ENCODE assay signal across 13 cellular contexts in the genomic region with DNA sequence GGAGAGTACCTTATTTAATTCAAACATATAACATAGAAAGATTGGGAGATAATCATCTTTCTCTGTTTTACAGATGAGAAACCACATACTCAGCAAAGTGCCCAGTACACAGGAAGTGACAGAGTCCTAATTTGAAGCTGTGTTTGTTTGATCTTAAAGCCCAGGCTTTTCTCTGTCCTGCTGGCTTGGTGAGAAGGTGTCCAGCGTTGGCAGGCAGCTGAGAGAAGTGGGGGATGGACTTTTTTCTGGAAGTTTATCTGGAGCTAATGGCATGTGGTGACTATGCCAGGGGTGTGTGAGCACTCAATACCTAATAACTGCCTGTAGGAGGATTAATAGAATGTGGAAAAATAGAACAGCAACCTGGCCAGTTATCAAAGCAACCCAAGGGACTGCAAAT.
DNase-seq lines count a peak whose midpoint lies in the region; ATAC-seq and TF ChIP-seq lines count a peak whose summit lies in the region.
"Had no signal": no experiment of that assay in that cellular context is flagged by ENCODE, and none has a peak within 500 bp of the region (broad histone marks: within the 10 kb centered on the region; RNA-seq: fewer than 3 reads in every experiment).

No MANE protein-coding gene starts in this region.

- H3K4me1 ChIP-seq in smooth muscle cell (ENCODE audit: low read depth) (no peaks in the 10 kb centered on the region), gastrocnemius medialis (no peaks in the 10 kb centered on the region)

- H3K4me1 Mint-ChIP-seq in activated naive CD8-positive, alpha-beta T cell treated with anti-CD3 and anti-CD28 coated beads, Interleukin-2, amount 10 ng/mL, durations not matched to agents 7 days and 5 days: peaks cover 10% of the 10 kb centered on the region
- H3K4me1 Mint-ChIP-seq in activated naive CD8-positive, alpha-beta T cell treated with anti-CD3 and anti-CD28 coated beads for 36 hours: peaks cover 5% of the 10 kb centered on the region
- peaks cover 14% of the 10 kb centered on the region for H3K4me1 Mint-ChIP-seq in activated CD8-positive, alpha-beta T cell treated with anti-CD3 and anti-CD28 coated beads, Interleukin-2, amount 10 ng/mL, durations not matched to agents 7 days and 5 days (ENCODE audit: low read depth)

- H2AFZ ChIP-seq in smooth muscle cell (ENCODE audit: low read depth): peak overlapping the region; percentile 31

- in situ Hi-C loops in gastrocnemius medialis (cut with MboI; ENCODE audit: low sequenced_read_pairs in 4 of 4): no loop called here

- DNase-seq in activated naive CD8-positive, alpha-beta T cell treated with anti-CD3 and anti-CD28 coated beads, Interleukin-2, amount 10 ng/mL, durations not matched to agents 7 days and 5 days: no peak
- DNase-seq in activated naive CD8-positive, alpha-beta T cell treated with anti-CD3 and anti-CD28 coated beads for 36 hours: no peak
- DNase-seq in activated CD8-positive, alpha-beta T cell treated with anti-CD3 and anti-CD28 coated beads, Interleukin-2, amount 10 ng/mL, durations not matched to agents 7 days and 5 days: no peak
- DNase-seq in smooth muscle cell (lab: John Stamatoyannopoulos, UW; ENCODE audit: unreplicated experiment) (no peak), gastrocnemius medialis (no peak), AML-193 (lab: John Stamatoyannopoulos, UW) (no peak), CD1c-positive myeloid dendritic cell (ENCODE audit: extremely low spot score) (no peak)
- DNase-seq: activated naive CD4-positive, alpha-beta T cell; foreskin melanocyte; NK-92 treated with Interleukin-12 subunit alpha and Interleukin-12 subunit beta, amount 100 ng/mL, for 24 hours; SIG-M5; spleen had no signal

- no peaks in the 10 kb centered on the region for H4K20me1 ChIP-seq in smooth muscle cell (ENCODE audit: low read depth)

- H3K36me3 ChIP-seq in smooth muscle cell (ENCODE audit: low read depth) (no peaks in the 10 kb centered on the region), gastrocnemius medialis (no peaks in the 10 kb centered on the region)
- H3K36me3 ChIP-seq: spleen had no signal

- no peak overlapping the region for H3K4me3 ChIP-seq in smooth muscle cell
- H3K4me3 ChIP-seq in gastrocnemius medialis: no peak overlapping the region
- H3K4me3 ChIP-seq: spleen had no signal

- TF ChIP-seq POLR2A in gastrocnemius medialis (IDR thresholded peaks at IDR 0.05): no peak

- H3K4me2 ChIP-seq in smooth muscle cell: peak overlapping the region; percentile 10

- CTCF ChIA-PET in activated CD8-positive, alpha-beta T cell treated with anti-CD3 and anti-CD28 coated beads, Interleukin-2, amount 10 ng/mL, durations not matched to agents 7 days and 5 days (lab: Charles Lee): no interaction called here

- H3K27ac ChIP-seq in smooth muscle cell (ENCODE audit: low read depth): no peak overlapping the region
- no peak overlapping the region for H3K27ac ChIP-seq in gastrocnemius medialis
- H3K27ac ChIP-seq: spleen had no signal

- intact Hi-C loops in gastrocnemius medialis (cut with DNase I; ENCODE audit: low total_unique reads): no loop called here

- H3K27me3 Mint-ChIP-seq in activated naive CD8-positive, alpha-beta T cell treated with anti-CD3 and anti-CD28 coated beads, Interleukin-2, amount 10 ng/mL, durations not matched to agents 7 days and 5 days: peaks cover 2% of the 10 kb centered on the region
- no peaks in the 10 kb centered on the region for H3K27me3 Mint-ChIP-seq in activated naive CD8-positive, alpha-beta T cell treated with anti-CD3 and anti-CD28 coated beads for 36 hours
- peaks cover 2% of the 10 kb centered on the region for H3K27me3 Mint-ChIP-seq in activated CD8-positive, alpha-beta T cell treated with anti-CD3 and anti-CD28 coated beads, Interleukin-2, amount 10 ng/mL, durations not matched to agents 7 days and 5 days (ENCODE audit: low read depth)

- H3K4me3 Mint-ChIP-seq in activated naive CD8-positive, alpha-beta T cell treated with anti-CD3 and anti-CD28 coated beads, Interleukin-2, amount 10 ng/mL, durations not matched to agents 7 days and 5 days: peak overlapping the region; percentile 7
- H3K4me3 Mint-ChIP-seq in activated naive CD8-positive, alpha-beta T cell treated with anti-CD3 and anti-CD28 coated beads for 36 hours: no peak overlapping the region
- no peak overlapping the region for H3K4me3 Mint-ChIP-seq in activated CD8-positive, alpha-beta T cell treated with anti-CD3 and anti-CD28 coated beads, Interleukin-2, amount 10 ng/mL, durations not matched to agents 7 days and 5 days

- no peaks in the 10 kb centered on the region for H3K9me3 Mint-ChIP-seq in activated naive CD8-positive, alpha-beta T cell treated with anti-CD3 and anti-CD28 coated beads, Interleukin-2, amount 10 ng/mL, durations not matched to agents 7 days and 5 days
- no peaks in the 10 kb centered on the region for H3K9me3 Mint-ChIP-seq in activated naive CD8-positive, alpha-beta T cell treated with anti-CD3 and anti-CD28 coated beads for 36 hours
- H3K9me3 Mint-ChIP-seq in activated CD8-positive, alpha-beta T cell treated with anti-CD3 and anti-CD28 coated beads, Interleukin-2, amount 10 ng/mL, durations not matched to agents 7 days and 5 days (ENCODE audit: insufficient read depth): no peaks in the 10 kb centered on the region

- H3K27ac Mint-ChIP-seq in activated naive CD8-positive, alpha-beta T cell treated with anti-CD3 and anti-CD28 coated beads, Interleukin-2, amount 10 ng/mL, durations not matched to agents 7 days and 5 days: no peak overlapping the region
- no peak overlapping the region for H3K27ac Mint-ChIP-seq in activated naive CD8-positive, alpha-beta T cell treated with anti-CD3 and anti-CD28 coated beads for 36 hours
- peak overlapping the region; percentile 33 for H3K27ac Mint-ChIP-seq in activated CD8-positive, alpha-beta T cell treated with anti-CD3 and anti-CD28 coated beads, Interleukin-2, amount 10 ng/mL, durations not matched to agents 7 days and 5 days

- no peaks in the 10 kb centered on the region for H3F3A ChIP-seq in smooth muscle cell (ENCODE audit: low read depth)

- H3K9me3 ChIP-seq in smooth muscle cell (replicated peaks; ENCODE audit: low read depth) (no peaks in the 10 kb centered on the region), gastrocnemius medialis (no peaks in the 10 kb centered on the region)
- H3K9me3 ChIP-seq: spleen had no signal

- no peak for TF ChIP-seq CTCF in smooth muscle cell (IDR thresholded peaks at IDR 0.05; ENCODE audit: borderline replicate concordance, insufficient read depth, poor library complexity, severe bottlenecking)
- no peak for TF ChIP-seq CTCF in gastrocnemius medialis (IDR thresholded peaks at IDR 0.05 in 4 of 5, conservative IDR thresholded peaks at IDR 0.05 in 1 of 5)

- H3K79me2 ChIP-seq in smooth muscle cell (ENCODE audit: low read depth): no peaks in the 10 kb centered on the region

- POLR2A ChIA-PET in activated naive CD8-positive, alpha-beta T cell treated with anti-CD3 and anti-CD28 coated beads, Interleukin-2, amount 10 ng/mL, durations not matched to agents 7 days and 5 days (lab: Charles Lee): no interaction called here
- POLR2A ChIA-PET in activated CD8-positive, alpha-beta T cell treated with anti-CD3 and anti-CD28 coated beads, Interleukin-2, amount 10 ng/mL, durations not matched to agents 7 days and 5 days (lab: Charles Lee): no interaction called here

- no peaks in the 10 kb centered on the region for H3K36me3 Mint-ChIP-seq in activated naive CD8-positive, alpha-beta T cell treated with anti-CD3 and anti-CD28 coated beads, Interleukin-2, amount 10 ng/mL, durations not matched to agents 7 days and 5 days
- no peaks in the 10 kb centered on the region for H3K36me3 Mint-ChIP-seq in activated naive CD8-positive, alpha-beta T cell treated with anti-CD3 and anti-CD28 coated beads for 36 hours
- H3K36me3 Mint-ChIP-seq in activated CD8-positive, alpha-beta T cell treated with anti-CD3 and anti-CD28 coated beads, Interleukin-2, amount 10 ng/mL, durations not matched to agents 7 days and 5 days (ENCODE audit: low read depth): no peaks in the 10 kb centered on the region

- WGBS in smooth muscle cell (ENCODE audit: low lambda C conversion rate): 32% methylated on average over 1 of the region's 1 CpG

- H3K9ac ChIP-seq in smooth muscle cell (ENCODE audit: low read depth): no peak overlapping the region

- H3K27me3 ChIP-seq in smooth muscle cell (ENCODE audit: low read depth): no peaks in the 10 kb centered on the region
- no peaks in the 10 kb centered on the region for H3K27me3 ChIP-seq in gastrocnemius medialis
- H3K27me3 ChIP-seq: spleen had no signal

- ATAC-seq in activated naive CD8-positive, alpha-beta T cell treated with anti-CD3 and anti-CD28 coated beads, Interleukin-2, amount 10 ng/mL, durations not matched to agents 7 days and 5 days (ENCODE audit: low read depth): peak; percentile 68
- ATAC-seq in HG02759 (IDR thresholded peaks at IDR 0.05; ENCODE audit: unreplicated experiment): peak; percentile 53
- ATAC-seq in activated CD8-positive, alpha-beta T cell treated with anti-CD3 and anti-CD28 coated beads, Interleukin-2, amount 10 ng/mL, durations not matched to agents 7 days and 5 days: peak; percentile 75
- ATAC-seq in gastrocnemius medialis: no peak

Comparison
In these comparisons a context has a peak if more than half of its experiments do, and no peak if none do; other contexts are left out.
1. ATAC-seq: peak in activated naive CD8-positive, alpha-beta T cell treated with anti-CD3 and anti-CD28 coated beads, Interleukin-2, amount 10 ng/mL, durations not matched to agents 7 days and 5 days (single experiment), HG02759 (single experiment) and activated CD8-positive, alpha-beta T cell treated with anti-CD3 and anti-CD28 coated beads, Interleukin-2, amount 10 ng/mL, durations not matched to agents 7 days and 5 days (single experiment); none in gastrocnemius medialis (0 of 2).